Comparison of ENCODE assay signal across 1 cellular context in genomic region chr16:89971495-89972243, GRCh38.
TF ChIP-seq lines count a peak whose summit lies in the region.

No MANE protein-coding gene starts in this region.

TF ChIP-seq in HepG2, 621 proteins besides CTCF, POLR2A, EP300 and RAD21 (continued from another document and continues in another):
- TF ChIP-seq THRA (CRISPR knock-in tag; IDR thresholded peaks at IDR 0.05; ENCODE audit: borderline replicate concordance) = no peak; the same call in 1 of the 2 replicates
- no peak for TF ChIP-seq BCLAF1 (IDR thresholded peaks at IDR 0.05)
- TF ChIP-seq IKZF1 (IDR thresholded peaks at IDR 0.05) = no peak
- no peak for TF ChIP-seq BHLHE40 (IDR thresholded peaks at IDR 0.05; ENCODE audit: low read length)
- peak; percentile 87; the same call in 1 of the 2 replicates for TF ChIP-seq ZNF605 (CRISPR knock-in tag; IDR thresholded peaks at IDR 0.05)
- no peak for TF ChIP-seq ZNF207 (IDR thresholded peaks at IDR 0.05; ENCODE audit: borderline replicate concordance)
- no peak for TF ChIP-seq HCFC1 (IDR thresholded peaks at IDR 0.05; ENCODE audit: low read depth, low read length)
- no peak for TF ChIP-seq PRMT3 (CRISPR knock-in tag; IDR thresholded peaks at IDR 0.05; ENCODE audit: borderline replicate concordance, low read depth)
- TF ChIP-seq SPEN (CRISPR knock-in tag; IDR thresholded peaks at IDR 0.05; ENCODE audit: low read depth) = no peak
- TF ChIP-seq, protein P1, sequence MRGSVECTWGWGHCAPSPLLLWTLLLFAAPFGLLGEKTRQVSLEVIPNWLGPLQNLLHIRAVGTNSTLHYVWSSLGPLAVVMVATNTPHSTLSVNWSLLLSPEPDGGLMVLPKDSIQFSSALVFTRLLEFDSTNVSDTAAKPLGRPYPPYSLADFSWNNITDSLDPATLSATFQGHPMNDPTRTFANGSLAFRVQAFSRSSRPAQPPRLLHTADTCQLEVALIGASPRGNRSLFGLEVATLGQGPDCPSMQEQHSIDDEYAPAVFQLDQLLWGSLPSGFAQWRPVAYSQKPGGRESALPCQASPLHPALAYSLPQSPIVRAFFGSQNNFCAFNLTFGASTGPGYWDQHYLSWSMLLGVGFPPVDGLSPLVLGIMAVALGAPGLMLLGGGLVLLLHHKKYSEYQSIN (CRISPR knock-in tag; IDR thresholded peaks at IDR 0.05; ENCODE audit: borderline replicate concordance) = no peak
- TF ChIP-seq, protein P2, sequence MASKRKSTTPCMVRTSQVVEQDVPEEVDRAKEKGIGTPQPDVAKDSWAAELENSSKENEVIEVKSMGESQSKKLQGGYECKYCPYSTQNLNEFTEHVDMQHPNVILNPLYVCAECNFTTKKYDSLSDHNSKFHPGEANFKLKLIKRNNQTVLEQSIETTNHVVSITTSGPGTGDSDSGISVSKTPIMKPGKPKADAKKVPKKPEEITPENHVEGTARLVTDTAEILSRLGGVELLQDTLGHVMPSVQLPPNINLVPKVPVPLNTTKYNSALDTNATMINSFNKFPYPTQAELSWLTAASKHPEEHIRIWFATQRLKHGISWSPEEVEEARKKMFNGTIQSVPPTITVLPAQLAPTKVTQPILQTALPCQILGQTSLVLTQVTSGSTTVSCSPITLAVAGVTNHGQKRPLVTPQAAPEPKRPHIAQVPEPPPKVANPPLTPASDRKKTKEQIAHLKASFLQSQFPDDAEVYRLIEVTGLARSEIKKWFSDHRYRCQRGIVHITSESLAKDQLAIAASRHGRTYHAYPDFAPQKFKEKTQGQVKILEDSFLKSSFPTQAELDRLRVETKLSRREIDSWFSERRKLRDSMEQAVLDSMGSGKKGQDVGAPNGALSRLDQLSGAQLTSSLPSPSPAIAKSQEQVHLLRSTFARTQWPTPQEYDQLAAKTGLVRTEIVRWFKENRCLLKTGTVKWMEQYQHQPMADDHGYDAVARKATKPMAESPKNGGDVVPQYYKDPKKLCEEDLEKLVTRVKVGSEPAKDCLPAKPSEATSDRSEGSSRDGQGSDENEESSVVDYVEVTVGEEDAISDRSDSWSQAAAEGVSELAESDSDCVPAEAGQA (IDR thresholded peaks at IDR 0.05; ENCODE audit: low read depth) = no peak
- TF ChIP-seq, protein P2 (CRISPR knock-in tag; IDR thresholded peaks at IDR 0.05; ENCODE audit: borderline replicate concordance) = no peak
- no peak for TF ChIP-seq TBP (CRISPR knock-in tag; IDR thresholded peaks at IDR 0.05)
- 0 out of 2 replicates have a peak, but pooled peaks have one; percentile 33 for TF ChIP-seq ZFYVE20 (CRISPR knock-in tag; IDR thresholded peaks at IDR 0.05; ENCODE audit: borderline replicate concordance, low read depth)
- TF ChIP-seq CHCHD3 (CRISPR knock-in tag; IDR thresholded peaks at IDR 0.05) = peak; percentile 49; the same call in 1 of the 2 replicates
- TF ChIP-seq ZNF282 (IDR thresholded peaks at IDR 0.05; ENCODE audit: partially characterized antibody) = no peak
- TF ChIP-seq NFRKB (IDR thresholded peaks at IDR 0.05) = no peak
- no peak for TF ChIP-seq ZNF891 (CRISPR knock-in tag; IDR thresholded peaks at IDR 0.05)
- peak; percentile 68; the same call in 1 of the 2 replicates for TF ChIP-seq MAFG (CRISPR knock-in tag; IDR thresholded peaks at IDR 0.05)
- no peak for TF ChIP-seq ZNF652 (CRISPR knock-in tag; IDR thresholded peaks at IDR 0.05; ENCODE audit: borderline replicate concordance, low read depth)
- TF ChIP-seq ZNF232 (CRISPR knock-in tag; IDR thresholded peaks at IDR 0.05; ENCODE audit: borderline replicate concordance) = peak; percentile 47; the same call in 1 of the 2 replicates
- TF ChIP-seq E2F2 (CRISPR knock-in tag; IDR thresholded peaks at IDR 0.05; ENCODE audit: borderline replicate concordance) = peak; percentile 84; the same call in 1 of the 2 replicates
- no peak for TF ChIP-seq ATF6 (CRISPR knock-in tag; conservative IDR thresholded peaks at IDR 0.05)
- 0 out of 2 replicates have a peak, but pooled peaks have one; percentile 6 for TF ChIP-seq ZNF17 (CRISPR knock-in tag; IDR thresholded peaks at IDR 0.05)
- TF ChIP-seq, protein P3, sequence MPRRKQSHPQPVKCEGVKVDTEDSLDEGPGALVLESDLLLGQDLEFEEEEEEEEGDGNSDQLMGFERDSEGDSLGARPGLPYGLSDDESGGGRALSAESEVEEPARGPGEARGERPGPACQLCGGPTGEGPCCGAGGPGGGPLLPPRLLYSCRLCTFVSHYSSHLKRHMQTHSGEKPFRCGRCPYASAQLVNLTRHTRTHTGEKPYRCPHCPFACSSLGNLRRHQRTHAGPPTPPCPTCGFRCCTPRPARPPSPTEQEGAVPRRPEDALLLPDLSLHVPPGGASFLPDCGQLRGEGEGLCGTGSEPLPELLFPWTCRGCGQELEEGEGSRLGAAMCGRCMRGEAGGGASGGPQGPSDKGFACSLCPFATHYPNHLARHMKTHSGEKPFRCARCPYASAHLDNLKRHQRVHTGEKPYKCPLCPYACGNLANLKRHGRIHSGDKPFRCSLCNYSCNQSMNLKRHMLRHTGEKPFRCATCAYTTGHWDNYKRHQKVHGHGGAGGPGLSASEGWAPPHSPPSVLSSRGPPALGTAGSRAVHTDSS (CRISPR knock-in tag; conservative IDR thresholded peaks at IDR 0.05) = no peak
- TF ChIP-seq ZNF124 (CRISPR knock-in tag; IDR thresholded peaks at IDR 0.05) = no peak
- TF ChIP-seq SOX5 (CRISPR knock-in tag; IDR thresholded peaks at IDR 0.05; ENCODE audit: borderline replicate concordance) = no peak
- no peak for TF ChIP-seq HNRNPL (IDR thresholded peaks at IDR 0.05; ENCODE audit: low read depth, low read length)
- no peak for TF ChIP-seq ZBTB1 (CRISPR knock-in tag; IDR thresholded peaks at IDR 0.05; ENCODE audit: borderline replicate concordance)
- TF ChIP-seq PHF5A (CRISPR knock-in tag; IDR thresholded peaks at IDR 0.05; ENCODE audit: low read depth, unreplicated experiment) = no peak
- no peak; the same call in 1 of the 2 replicates for TF ChIP-seq ZBTB33 (CRISPR knock-in tag; IDR thresholded peaks at IDR 0.05)
- no peak for TF ChIP-seq MTF1 (CRISPR knock-in tag; IDR thresholded peaks at IDR 0.05)
- TF ChIP-seq ZNF687 (CRISPR knock-in tag; IDR thresholded peaks at IDR 0.05) = peak; percentile 88; the same call in 1 of the 2 replicates
- peak; percentile 78; the same call in 1 of the 2 replicates for TF ChIP-seq ZNF350 (CRISPR knock-in tag; IDR thresholded peaks at IDR 0.05; ENCODE audit: borderline replicate concordance, low read depth)
- TF ChIP-seq SCMH1 (CRISPR knock-in tag; IDR thresholded peaks at IDR 0.05; ENCODE audit: borderline replicate concordance) = no peak
- no peak for TF ChIP-seq GLI4 (CRISPR knock-in tag; IDR thresholded peaks at IDR 0.05; ENCODE audit: borderline replicate concordance)
